Comparison of ENCODE assay signal across 19 cellular contexts in genomic region chr12:104863549-104863948, GRCh38.
DNase-seq lines count a peak whose midpoint lies in the region; ATAC-seq and TF ChIP-seq lines count a peak whose summit lies in the region.
"Had no signal": no experiment of that assay in that cellular context is flagged by ENCODE, and none has a peak within 500 bp of the region (broad histone marks: within the 10 kb centered on the region; RNA-seq: fewer than 3 reads in every experiment).

No MANE protein-coding gene starts in this region.

- BruUV-seq in OCI-LY7 (replicated peaks; lab: Mats Ljungman, UMichigan), result no TSS peak

- peak; percentile 20 for ATAC-seq in Right ventricle myocardium inferior
- ATAC-seq in heart left ventricle, result no peak
- ATAC-seq in T-helper 17 cell, result no peak
- ATAC-seq: HCT116, T-cell had no signal

- no peak overlapping the region for H3K4me3 Mint-ChIP-seq in CD4-positive, alpha-beta memory T cell
- H3K4me3 Mint-ChIP-seq in T-helper 17 cell, result no peak overlapping the region
- H3K4me3 Mint-ChIP-seq: endodermal cell, T-cell had no signal

- TF ChIP-seq CTCF in heart left ventricle (IDR thresholded peaks at IDR 0.05), result no peak
- no peak for TF ChIP-seq CTCF in fibroblast of mammary gland (conservative IDR thresholded peaks at IDR 0.05; ENCODE audit: control insufficient read depth, insufficient read depth, low read depth, low read length)
- no peak for TF ChIP-seq CTCF in OCI-LY7 (conservative IDR thresholded peaks at IDR 0.05; ENCODE audit: low read length)

- CTCF ChIA-PET in CD4-positive, alpha-beta memory T cell (lab: Charles Lee; ENCODE audit: partially characterized antibody), result no interaction called here
- CTCF ChIA-PET in OCI-LY7 (lab: Charles Lee; ENCODE audit: unreplicated experiment), result no interaction called here

- H4K20me1 ChIP-seq in OCI-LY7 (ENCODE audit: insufficient read depth, low read length), result no peaks in the 10 kb centered on the region

- H3K27ac Mint-ChIP-seq in CD4-positive, alpha-beta memory T cell, result peak overlapping the region in 1 of 7 donors; percentile 16
- H3K27ac Mint-ChIP-seq in T-helper 17 cell, result no peak overlapping the region
- H3K27ac Mint-ChIP-seq: endodermal cell, T-cell had no signal

- H3K4me1 ChIP-seq in heart left ventricle, result peaks cover 0 to 26% (median 8%) of the 10 kb centered on the region in 12 donors
- H3K4me1 ChIP-seq in CD4-positive, alpha-beta memory T cell (ENCODE audit: insufficient read depth, low read length), result no peaks in the 10 kb centered on the region
- H3K4me1 ChIP-seq in OCI-LY7 (ENCODE audit: insufficient read depth, low read length, poor library complexity, severe bottlenecking), result no peaks in the 10 kb centered on the region
- H3K4me1 ChIP-seq: uterus had no signal

- no peak overlapping the region for H3K9ac ChIP-seq in SK-N-MC (ENCODE audit: insufficient read length)

- H3K4me3 ChIP-seq in heart left ventricle (no peak overlapping the region), SK-N-MC (no peak overlapping the region), fibroblast of mammary gland (ENCODE audit: control insufficient read depth, low read depth, low read length) (no peak overlapping the region), OCI-LY7 (ENCODE audit: low read depth, low read length, poor library complexity, severe bottlenecking) (no peak overlapping the region)
- no peak overlapping the region for H3K4me3 ChIP-seq in CD4-positive, alpha-beta memory T cell (ENCODE audit: low read length in 2 of 2)
- H3K4me3 ChIP-seq: spleen, uterus had no signal

- intact Hi-C loops in Right ventricle myocardium inferior (cut with DNase I) (no loop called here), heart left ventricle (cut with DNase I) (loop anchor here in 4 of 10 donors (10.0 kb wide), 3 partner anchors 119 to 409 kb away; partner anchors contain the start of gene CHST11 (in 1 of the 4)), OCI-LY7 (cut with micrococcal nuclease; ENCODE audit: unreplicated experiment) (no loop called here)
- intact Hi-C loops in CD4-positive, alpha-beta memory T cell (cut with micrococcal nuclease), result no loop called here

- H3K27me3 ChIP-seq in heart left ventricle, result no peaks in the 10 kb centered on the region
- no peaks in the 10 kb centered on the region for H3K27me3 ChIP-seq in CD4-positive, alpha-beta memory T cell (ENCODE audit: insufficient read depth, low read length)
- H3K27me3 ChIP-seq: spleen, uterus had no signal

- peaks cover 0 to 4% (median 0%) of the 10 kb centered on the region in 9 donors for H3K36me3 ChIP-seq in heart left ventricle
- H3K36me3 ChIP-seq in SK-N-MC (ENCODE audit: insufficient read depth, low read length), result no peaks in the 10 kb centered on the region
- H3K36me3 ChIP-seq in CD4-positive, alpha-beta memory T cell (ENCODE audit: insufficient read depth, low read length), result no peaks in the 10 kb centered on the region
- H3K36me3 ChIP-seq in OCI-LY7 (ENCODE audit: insufficient read depth, low read length), result no peaks in the 10 kb centered on the region
- H3K36me3 ChIP-seq: spleen, uterus had no signal

- H3K27ac ChIP-seq in heart left ventricle, result no peak overlapping the region
- H3K27ac ChIP-seq in SK-N-MC, result 0 out of 2 replicates have a peak overlapping the region, but pooled peaks have one; percentile 21
- H3K27ac ChIP-seq in CD4-positive, alpha-beta memory T cell (ENCODE audit: low read depth, low read length), result no peak overlapping the region
- no peak overlapping the region for H3K27ac ChIP-seq in OCI-LY7 (ENCODE audit: low read depth, low read length, poor library complexity, severe bottlenecking)
- H3K27ac ChIP-seq: C4-2B, spleen, uterus had no signal

- no peak for TF ChIP-seq POLR2A in heart left ventricle (IDR thresholded peaks at IDR 0.05)

- no peaks in the 10 kb centered on the region for H3K9me2 ChIP-seq in OCI-LY7 (ENCODE audit: insufficient read depth, low read length)

- no peak overlapping the region for H2AFZ ChIP-seq in OCI-LY7 (ENCODE audit: low read length)

- POLR2A ChIA-PET in CD4-positive, alpha-beta memory T cell (lab: Charles Lee; ENCODE audit: partially characterized antibody), result interaction anchor here (0.7 kb wide), 1 partner anchor 714 kb away, joined by 5 read pairs; no protein-coding TSS in a partner anchor
- POLR2A ChIA-PET in OCI-LY7 (lab: Charles Lee), result interaction anchor here (0.9 kb wide), 1 partner anchor 60 kb away, joined by 4 read pairs; no protein-coding TSS in a partner anchor

- DNase-seq in Right ventricle myocardium inferior (ENCODE audit: missing footprints), result no peak
- no peak for DNase-seq in heart left ventricle
- no peak for DNase-seq in SK-N-MC (ENCODE audit: low read depth, low spot score)
- DNase-seq in fibroblast of mammary gland (ENCODE audit: low read depth), result peak; percentile 75
- peak; percentile 72 for DNase-seq in stromal cell of bone marrow (ENCODE audit: low read depth)
- no peak for DNase-seq in CD4-positive, alpha-beta memory T cell
- DNase-seq in T-helper 17 cell, result no peak
- no peak for DNase-seq in OCI-LY7 (ENCODE audit: low spot score)
- DNase-seq: 8988T; DMS 273 treated with DMSO at 0.1 percent for 48 hours; endodermal cell; MV-4-11; NCI-H187; spleen; stimulated activated CD4-positive, alpha-beta T cell treated with anti-CD3 and anti-CD28 coated beads, Interleukin-4, amount 100 ng/mL, for 4 hours; T-cell; uterus had no signal

- H3K36me3 Mint-ChIP-seq in CD4-positive, alpha-beta memory T cell, result no peaks in the 10 kb centered on the region
- H3K36me3 Mint-ChIP-seq in T-helper 17 cell (ENCODE audit: low read depth), result no peaks in the 10 kb centered on the region
- H3K36me3 Mint-ChIP-seq: T-cell had no signal

- 46 to 61% (median 54%) methylated on average over 2 of the region's 2 CpGs for WGBS in heart left ventricle, 4 donors

- no peaks in the 10 kb centered on the region for H3K79me2 ChIP-seq in OCI-LY7 (ENCODE audit: insufficient read depth, low read depth, low read length)

- peaks cover 0 to 2% (median 0%) of the 10 kb centered on the region in 4 donors for H3K4me1 Mint-ChIP-seq in CD4-positive, alpha-beta memory T cell
- peaks cover 9% of the 10 kb centered on the region for H3K4me1 Mint-ChIP-seq in T-helper 17 cell

- H3K9me3 Mint-ChIP-seq in CD4-positive, alpha-beta memory T cell, result no peaks in the 10 kb centered on the region
- H3K9me3 Mint-ChIP-seq: endodermal cell, T-cell had no signal

- no peak overlapping the region for H3K4me2 ChIP-seq in OCI-LY7 (ENCODE audit: low read length)

- no peaks in the 10 kb centered on the region for H3K27me3 Mint-ChIP-seq in CD4-positive, alpha-beta memory T cell
- H3K27me3 Mint-ChIP-seq in T-helper 17 cell, result peaks cover 2% of the 10 kb centered on the region
- H3K27me3 Mint-ChIP-seq: T-cell had no signal

- H3K9me3 ChIP-seq in heart left ventricle, result no peaks in the 10 kb centered on the region
- H3K9me3 ChIP-seq in SK-N-MC (ENCODE audit: low read depth, low read length), result no peaks in the 10 kb centered on the region
- no peaks in the 10 kb centered on the region for H3K9me3 ChIP-seq in CD4-positive, alpha-beta memory T cell (ENCODE audit: control insufficient read depth in 1 of 2, low read length in 2 of 2)
- H3K9me3 ChIP-seq in T-helper 17 cell (ENCODE audit: control insufficient read depth, low read length, poor library complexity, severe bottlenecking), result no peaks in the 10 kb centered on the region
- no peaks in the 10 kb centered on the region for H3K9me3 ChIP-seq in OCI-LY7 (ENCODE audit: low read length)
- H3K9me3 ChIP-seq: spleen, uterus had no signal

Comparison
In these comparisons a context has a peak if more than half of its experiments do, and no peak if none do; other contexts are left out.
1. DNase-seq: peak in fibroblast of mammary gland (single experiment) and stromal cell of bone marrow (single experiment); none in Right ventricle myocardium inferior (single experiment), heart left ventricle (0 of 5), SK-N-MC (single experiment), CD4-positive, alpha-beta memory T cell (0 of 5), T-helper 17 cell (0 of 3) and OCI-LY7 (single experiment).